In the genomic region with DNA sequence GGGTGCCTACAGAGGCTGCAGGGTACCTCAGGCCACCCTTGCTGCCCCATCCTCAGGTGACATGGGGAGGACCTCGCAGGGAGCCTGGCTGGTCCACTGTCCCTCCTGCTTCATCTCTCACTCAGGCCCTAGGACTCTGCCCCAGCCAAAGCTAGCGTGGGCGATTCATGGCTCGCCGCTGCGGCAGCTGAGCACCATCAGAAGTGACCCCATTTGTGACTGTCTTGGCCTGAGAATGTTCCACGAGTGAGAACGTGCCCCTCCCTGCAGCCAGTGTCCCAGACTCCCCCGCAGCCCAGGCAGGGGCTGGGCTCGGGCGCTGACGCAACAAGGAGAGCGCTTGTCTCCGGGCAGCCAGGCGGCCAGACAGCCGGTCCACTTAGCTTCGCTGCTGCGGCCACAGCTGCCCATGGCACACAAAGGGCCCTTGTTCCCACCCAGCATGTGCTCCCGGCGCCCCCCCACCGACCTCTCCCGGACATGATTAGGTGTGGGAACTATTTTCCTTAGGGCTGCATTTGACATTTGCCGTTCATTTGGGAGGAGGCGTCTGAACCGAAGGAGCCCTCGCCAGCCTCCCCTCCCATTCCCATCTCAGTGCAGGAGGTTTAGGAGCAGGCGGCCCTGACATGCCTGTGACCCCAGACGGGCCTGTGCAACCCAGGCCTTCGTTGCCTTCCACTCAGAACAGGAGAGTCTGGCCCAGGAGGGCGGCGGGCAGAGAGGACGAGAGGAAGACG, we compare ENCODE assay signal across 1 cellular context.
A peak's percentile ranks its signal among the peaks of the same experiment; 100 is the strongest.
TF ChIP-seq lines count a peak whose summit lies in the region.

No MANE protein-coding gene starts in this region.

TF ChIP-seq in HepG2, 621 proteins besides CTCF, POLR2A, EP300 and RAD21 (continued from another document and continues in another):
- TF ChIP-seq, protein P1, sequence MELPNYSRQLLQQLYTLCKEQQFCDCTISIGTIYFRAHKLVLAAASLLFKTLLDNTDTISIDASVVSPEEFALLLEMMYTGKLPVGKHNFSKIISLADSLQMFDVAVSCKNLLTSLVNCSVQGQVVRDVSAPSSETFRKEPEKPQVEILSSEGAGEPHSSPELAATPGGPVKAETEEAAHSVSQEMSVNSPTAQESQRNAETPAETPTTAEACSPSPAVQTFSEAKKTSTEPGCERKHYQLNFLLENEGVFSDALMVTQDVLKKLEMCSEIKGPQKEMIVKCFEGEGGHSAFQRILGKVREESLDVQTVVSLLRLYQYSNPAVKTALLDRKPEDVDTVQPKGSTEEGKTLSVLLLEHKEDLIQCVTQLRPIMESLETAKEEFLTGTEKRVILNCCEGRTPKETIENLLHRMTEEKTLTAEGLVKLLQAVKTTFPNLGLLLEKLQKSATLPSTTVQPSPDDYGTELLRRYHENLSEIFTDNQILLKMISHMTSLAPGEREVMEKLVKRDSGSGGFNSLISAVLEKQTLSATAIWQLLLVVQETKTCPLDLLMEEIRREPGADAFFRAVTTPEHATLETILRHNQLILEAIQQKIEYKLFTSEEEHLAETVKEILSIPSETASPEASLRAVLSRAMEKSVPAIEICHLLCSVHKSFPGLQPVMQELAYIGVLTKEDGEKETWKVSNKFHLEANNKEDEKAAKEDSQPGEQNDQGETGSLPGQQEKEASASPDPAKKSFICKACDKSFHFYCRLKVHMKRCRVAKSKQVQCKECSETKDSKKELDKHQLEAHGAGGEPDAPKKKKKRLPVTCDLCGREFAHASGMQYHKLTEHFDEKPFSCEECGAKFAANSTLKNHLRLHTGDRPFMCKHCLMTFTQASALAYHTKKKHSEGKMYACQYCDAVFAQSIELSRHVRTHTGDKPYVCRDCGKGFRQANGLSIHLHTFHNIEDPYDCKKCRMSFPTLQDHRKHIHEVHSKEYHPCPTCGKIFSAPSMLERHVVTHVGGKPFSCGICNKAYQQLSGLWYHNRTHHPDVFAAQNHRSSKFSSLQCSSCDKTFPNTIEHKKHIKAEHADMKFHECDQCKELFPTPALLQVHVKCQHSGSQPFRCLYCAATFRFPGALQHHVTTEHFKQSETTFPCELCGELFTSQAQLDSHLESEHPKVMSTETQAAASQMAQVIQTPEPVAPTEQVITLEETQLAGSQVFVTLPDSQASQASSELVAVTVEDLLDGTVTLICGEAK (IDR thresholded peaks at IDR 0.05) = no peak
- TF ChIP-seq, protein P1 (CRISPR knock-in tag; IDR thresholded peaks at IDR 0.05) = 0 out of 2 replicates have a peak, but pooled peaks have one; percentile 22
- TF ChIP-seq ZNF782 (CRISPR knock-in tag; IDR thresholded peaks at IDR 0.05; ENCODE audit: borderline replicate concordance) = peak; percentile 80; the same call in 1 of the 2 replicates
- no peak for TF ChIP-seq ZNF557 (CRISPR knock-in tag; IDR thresholded peaks at IDR 0.05)
- TF ChIP-seq MAX (IDR thresholded peaks at IDR 0.05) = peak; percentile 88
- TF ChIP-seq NFATC3 (CRISPR knock-in tag; IDR thresholded peaks at IDR 0.05) = no peak
- TF ChIP-seq ZNF710 (CRISPR knock-in tag; IDR thresholded peaks at IDR 0.05; ENCODE audit: borderline replicate concordance) = peak; percentile 61; the same call in 1 of the 2 replicates
- peak; percentile 20; the same call in 1 of the 2 replicates for TF ChIP-seq BORCS8-MEF2B (CRISPR knock-in tag; IDR thresholded peaks at IDR 0.05)
- TF ChIP-seq ZFP82 (CRISPR knock-in tag; IDR thresholded peaks at IDR 0.05; ENCODE audit: borderline replicate concordance) = no peak
- TF ChIP-seq, protein P2, sequence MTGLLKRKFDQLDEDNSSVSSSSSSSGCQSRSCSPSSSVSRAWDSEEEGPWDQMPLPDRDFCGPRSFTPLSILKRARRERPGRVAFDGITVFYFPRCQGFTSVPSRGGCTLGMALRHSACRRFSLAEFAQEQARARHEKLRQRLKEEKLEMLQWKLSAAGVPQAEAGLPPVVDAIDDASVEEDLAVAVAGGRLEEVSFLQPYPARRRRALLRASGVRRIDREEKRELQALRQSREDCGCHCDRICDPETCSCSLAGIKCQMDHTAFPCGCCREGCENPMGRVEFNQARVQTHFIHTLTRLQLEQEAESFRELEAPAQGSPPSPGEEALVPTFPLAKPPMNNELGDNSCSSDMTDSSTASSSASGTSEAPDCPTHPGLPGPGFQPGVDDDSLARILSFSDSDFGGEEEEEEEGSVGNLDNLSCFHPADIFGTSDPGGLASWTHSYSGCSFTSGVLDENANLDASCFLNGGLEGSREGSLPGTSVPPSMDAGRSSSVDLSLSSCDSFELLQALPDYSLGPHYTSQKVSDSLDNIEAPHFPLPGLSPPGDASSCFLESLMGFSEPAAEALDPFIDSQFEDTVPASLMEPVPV (CRISPR knock-in tag; IDR thresholded peaks at IDR 0.05) = no peak; the same call in 1 of the 2 replicates
- no peak for TF ChIP-seq RFX1 (IDR thresholded peaks at IDR 0.05)
- no peak for TF ChIP-seq ZNF460 (CRISPR knock-in tag; IDR thresholded peaks at IDR 0.05; ENCODE audit: borderline replicate concordance)
- TF ChIP-seq CREM (IDR thresholded peaks at IDR 0.05) = no peak
- no peak for TF ChIP-seq CREM (CRISPR knock-in tag; IDR thresholded peaks at IDR 0.05)
- no peak for TF ChIP-seq KLF9 (CRISPR knock-in tag; IDR thresholded peaks at IDR 0.05; ENCODE audit: low read depth)
- TF ChIP-seq, protein P3, sequence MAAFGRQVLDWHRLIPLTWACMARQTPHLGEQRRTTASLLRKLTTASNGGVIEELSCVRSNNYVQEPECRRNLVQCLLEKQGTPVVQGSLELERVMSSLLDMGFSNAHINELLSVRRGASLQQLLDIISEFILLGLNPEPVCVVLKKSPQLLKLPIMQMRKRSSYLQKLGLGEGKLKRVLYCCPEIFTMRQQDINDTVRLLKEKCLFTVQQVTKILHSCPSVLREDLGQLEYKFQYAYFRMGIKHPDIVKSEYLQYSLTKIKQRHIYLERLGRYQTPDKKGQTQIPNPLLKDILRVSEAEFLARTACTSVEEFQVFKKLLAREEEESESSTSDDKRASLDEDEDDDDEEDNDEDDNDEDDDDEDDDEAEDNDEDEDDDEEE (CRISPR knock-in tag; IDR thresholded peaks at IDR 0.05) = no peak
- TF ChIP-seq AGO2 (optimal IDR thresholded peaks at IDR 0.05; ENCODE audit: low read depth, low read length) = peak; percentile 57
- TF ChIP-seq ZNF251 (CRISPR knock-in tag; IDR thresholded peaks at IDR 0.05) = no peak
- TF ChIP-seq ATF1 (CRISPR knock-in tag; IDR thresholded peaks at IDR 0.05) = no peak
- TF ChIP-seq, protein P4, sequence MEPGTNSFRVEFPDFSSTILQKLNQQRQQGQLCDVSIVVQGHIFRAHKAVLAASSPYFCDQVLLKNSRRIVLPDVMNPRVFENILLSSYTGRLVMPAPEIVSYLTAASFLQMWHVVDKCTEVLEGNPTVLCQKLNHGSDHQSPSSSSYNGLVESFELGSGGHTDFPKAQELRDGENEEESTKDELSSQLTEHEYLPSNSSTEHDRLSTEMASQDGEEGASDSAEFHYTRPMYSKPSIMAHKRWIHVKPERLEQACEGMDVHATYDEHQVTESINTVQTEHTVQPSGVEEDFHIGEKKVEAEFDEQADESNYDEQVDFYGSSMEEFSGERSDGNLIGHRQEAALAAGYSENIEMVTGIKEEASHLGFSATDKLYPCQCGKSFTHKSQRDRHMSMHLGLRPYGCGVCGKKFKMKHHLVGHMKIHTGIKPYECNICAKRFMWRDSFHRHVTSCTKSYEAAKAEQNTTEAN (CRISPR knock-in tag; conservative IDR thresholded peaks at IDR 0.05) = peak; percentile 80; the same call in 1 of the 2 replicates
- TF ChIP-seq ZSCAN22 (CRISPR knock-in tag; IDR thresholded peaks at IDR 0.05) = no peak
- no peak for TF ChIP-seq BHLHE40 (IDR thresholded peaks at IDR 0.05; ENCODE audit: low read length)
- 0 out of 2 replicates have a peak, but pooled peaks have one; percentile 66 for TF ChIP-seq ZNF790 (CRISPR knock-in tag; IDR thresholded peaks at IDR 0.05; ENCODE audit: borderline replicate concordance)
- TF ChIP-seq SKI (IDR thresholded peaks at IDR 0.05; ENCODE audit: partially characterized antibody) = peak; percentile 91
- no peak for TF ChIP-seq POLR2AphosphoS5 (IDR thresholded peaks at IDR 0.05; ENCODE audit: low read depth, low read length)
- no peak for TF ChIP-seq ZNF761 (CRISPR knock-in tag; conservative IDR thresholded peaks at IDR 0.05)
- TF ChIP-seq ETV5 (CRISPR knock-in tag; IDR thresholded peaks at IDR 0.05; ENCODE audit: borderline replicate concordance) = peak; percentile 13; the same call in 1 of the 2 replicates
- TF ChIP-seq KLF12 (CRISPR knock-in tag; IDR thresholded peaks at IDR 0.05; ENCODE audit: borderline replicate concordance) = no peak
- no peak for TF ChIP-seq AGO1 (IDR thresholded peaks at IDR 0.05; ENCODE audit: low read depth, low read length, poor library complexity, severe bottlenecking)
- TF ChIP-seq, protein P5, sequence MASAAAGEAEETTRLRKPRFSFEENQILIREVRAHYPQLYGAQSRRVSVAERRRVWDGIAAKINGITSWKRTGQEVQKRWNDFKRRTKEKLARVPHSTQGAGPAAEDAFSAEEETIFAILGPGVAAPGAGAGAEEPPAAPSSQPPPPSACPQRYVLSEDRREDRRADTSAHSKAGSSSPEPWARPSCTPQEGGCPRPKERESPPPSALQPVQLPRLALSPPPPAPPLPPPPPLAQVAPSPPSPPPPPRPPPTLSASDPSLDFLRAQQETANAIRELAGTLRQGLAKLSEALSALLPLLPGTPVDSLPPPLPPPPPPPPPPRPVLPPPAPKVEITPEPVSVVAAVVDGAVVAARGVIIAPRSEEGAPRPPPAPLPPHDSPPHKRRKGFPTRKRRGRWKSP (CRISPR knock-in tag; IDR thresholded peaks at IDR 0.05) = peak; percentile 56; the same call in 1 of the 2 replicates
- peak; percentile 61; the same call in 1 of the 2 replicates for TF ChIP-seq ZNF331 (CRISPR knock-in tag; IDR thresholded peaks at IDR 0.05)
- no peak for TF ChIP-seq SNRNP70 (IDR thresholded peaks at IDR 0.05; ENCODE audit: low read depth, low read length)
- no peak; the same call in 1 of the 2 replicates for TF ChIP-seq SMYD3 (CRISPR knock-in tag; IDR thresholded peaks at IDR 0.05)
- TF ChIP-seq, protein P6, sequence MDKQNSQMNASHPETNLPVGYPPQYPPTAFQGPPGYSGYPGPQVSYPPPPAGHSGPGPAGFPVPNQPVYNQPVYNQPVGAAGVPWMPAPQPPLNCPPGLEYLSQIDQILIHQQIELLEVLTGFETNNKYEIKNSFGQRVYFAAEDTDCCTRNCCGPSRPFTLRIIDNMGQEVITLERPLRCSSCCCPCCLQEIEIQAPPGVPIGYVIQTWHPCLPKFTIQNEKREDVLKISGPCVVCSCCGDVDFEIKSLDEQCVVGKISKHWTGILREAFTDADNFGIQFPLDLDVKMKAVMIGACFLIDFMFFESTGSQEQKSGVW (CRISPR knock-in tag; IDR thresholded peaks at IDR 0.05; ENCODE audit: borderline replicate concordance) = no peak
- no peak for TF ChIP-seq ELF4 (CRISPR knock-in tag; IDR thresholded peaks at IDR 0.05; ENCODE audit: borderline replicate concordance)
